In genomic region chr3:171757377-171758034, GRCh38 we compare ENCODE assay signal across 20 cellular contexts.
"Had no signal": no experiment of that assay in that cellular context is flagged by ENCODE, and none has a peak within 500 bp of the region (broad histone marks: within the 10 kb centered on the region; RNA-seq: fewer than 3 reads in every experiment).

No MANE protein-coding gene starts in this region.

- H3K27me3 ChIP-seq: hepatocyte, left lung, right atrium auricular region, testis, upper lobe of right lung had no signal

- H3K4me1 ChIP-seq: upper lobe of right lung had no signal

- H3K9me3 ChIP-seq: left lung, right atrium auricular region, testis, upper lobe of right lung had no signal

- FAIRE-seq: kidney, TTC549 had no signal

- DNase-seq: activated CD4-positive, alpha-beta T cell treated with anti-CD3 and anti-CD28 coated beads for 48 hours; activated CD8-positive, alpha-beta memory T cell treated with anti-CD3 and anti-CD28 coated beads, Interleukin-2, amount 50 U/mL, for 4 hours; activated CD8-positive, alpha-beta T cell treated with anti-CD3 and anti-CD28 coated beads, Interleukin-2, amount 10 ng/mL, durations not matched to agents 7 days and 5 days; activated effector memory CD4-positive, alpha-beta T cell treated with anti-CD3 and anti-CD28 coated beads, Interleukin-2, amount 50 U/mL, for 16 hours; activated T-cell treated with anti-CD3 and anti-CD28 coated beads, Interleukin-2, amount 50 U/mL, for 48 hours; effector memory CD4-positive, alpha-beta T cell; kidney; left lung; mesendoderm; occipital lobe; stimulated activated naive CD8-positive, alpha-beta T cell treated with anti-CD3 and anti-CD28 coated beads, Interleukin-15, amount 100 ng/mL, for 72 hours; SW 1271; testis; upper lobe of right lung had no signal

- H2AFZ ChIP-seq: hepatocyte had no signal

- H3K4me3 ChIP-seq: hepatocyte, left lung, right atrium auricular region, smooth muscle cell, testis, upper lobe of right lung had no signal

- H3K36me3 ChIP-seq: left lung, right atrium auricular region, upper lobe of right lung had no signal

- H3K27ac ChIP-seq: hepatocyte, left lung, testis, upper lobe of right lung had no signal

- H3K4me2 ChIP-seq: hepatocyte, smooth muscle cell had no signal

- ATAC-seq: activated CD8-positive, alpha-beta T cell treated with anti-CD3 and anti-CD28 coated beads, Interleukin-2, amount 10 ng/mL, durations not matched to agents 7 days and 5 days; left lung; natural killer cell treated with Interleukin-12 subunit alpha and Interleukin-12 subunit beta and Interleukin-15 and Interleukin-18, amount 100 ng/mL, for 72 hours; stimulated activated naive CD8-positive, alpha-beta T cell treated with anti-CD3 and anti-CD28 coated beads, Interleukin-15, amount 100 ng/mL, for 72 hours; upper lobe of right lung; WTC11 had no signal
